4 cellular contexts compared by ENCODE assay signal in genomic region chr11:57031541-57031940, GRCh38. TPM values are rescaled to one million over a fixed set of nuclear protein-coding genes. Genes with fewer than 3 reads are reported as not detected.
"Had no signal": no experiment of that assay in that cellular context is flagged by ENCODE, and none has a peak within 500 bp of the region (broad histone marks: within the 10 kb centered on the region; RNA-seq: fewer than 3 reads in every experiment).

No MANE protein-coding gene starts in this region.

- DNase-seq: GDM1, GF-D8 had no signal

- H3K4me3 ChIP-seq: GM12878 had no signal

- ATAC-seq: GM12878 had no signal

RNA-seq across cellular contexts. Expression of gene OR5AK2, which starts 42.8 kb away (rescaled TPM):
- total RNA-seq: G401, GM12878 had no signal
- polyA plus RNA-seq: GM12878 had no signal
